7 cellular contexts compared by ENCODE assay signal in genomic region chrX:102659790-102660757, GRCh38. TPM values are rescaled to one million over a fixed set of nuclear protein-coding genes. Genes with fewer than 3 reads are reported as not detected.
A peak's percentile ranks its signal among the peaks of the same experiment; 100 is the strongest.
DNase-seq lines count a peak whose midpoint lies in the region; ATAC-seq lines count a peak whose summit lies in the region.

No MANE protein-coding gene starts in this region.

- H3K9me3 ChIP-seq in esophagus (ENCODE audit: control insufficient read depth in 2 of 2, insufficient read depth in 1 of 2, low read depth in 1 of 2, low read length in 1 of 2) (no peaks in the 10 kb centered on the region), mucosa of rectum (ENCODE audit: control insufficient read depth in 2 of 2, low read length in 2 of 2) (no peaks in the 10 kb centered on the region)

- H3K27ac ChIP-seq in esophagus (ENCODE audit: low read depth in 2 of 2, low read length in 1 of 2) = peak overlapping the region in 1 of 2 donors; percentile 64
- H3K27ac ChIP-seq in mucosa of rectum (ENCODE audit: low read depth in 2 of 2, low read length in 2 of 2) = peak overlapping the region; percentile 31 to 38

- H3K27me3 ChIP-seq in esophagus (ENCODE audit: control insufficient read depth in 1 of 2, insufficient read depth in 2 of 2, low read length in 2 of 2) = no peaks in the 10 kb centered on the region
- no peaks in the 10 kb centered on the region for H3K27me3 ChIP-seq in mucosa of rectum (ENCODE audit: control insufficient read depth in 2 of 2, insufficient read depth in 2 of 2, low read length in 2 of 2)

- H3K36me3 ChIP-seq in esophagus (ENCODE audit: control insufficient read depth in 2 of 2, insufficient read depth in 2 of 2, low read length in 1 of 2) (no peaks in the 10 kb centered on the region), mucosa of rectum (ENCODE audit: control insufficient read depth in 2 of 2, insufficient read depth in 2 of 2, low read length in 2 of 2) (no peaks in the 10 kb centered on the region)

- no peaks in the 10 kb centered on the region for H3K4me1 ChIP-seq in esophagus (ENCODE audit: control insufficient read depth in 2 of 2, insufficient read depth in 2 of 2, low read length in 1 of 2)
- peaks cover 0 to 4% of the 10 kb centered on the region in 2 donors for H3K4me1 ChIP-seq in mucosa of rectum (ENCODE audit: control insufficient read depth in 2 of 2, insufficient read depth in 2 of 2, low read length in 2 of 2)

- peak overlapping the region; percentile 57 to 58 for H3K9ac ChIP-seq in mucosa of rectum (ENCODE audit: low read depth in 1 of 2, low read length in 2 of 2)

- H3K4me3 ChIP-seq in esophagus (ENCODE audit: low read depth in 1 of 2, low read length in 2 of 2) (peak overlapping the region; percentile 48 to 50), mucosa of rectum (ENCODE audit: low read length in 2 of 2) (peak overlapping the region; percentile 63 to 81)

- WGBS in esophagus, 2 donors = 17 to 30% methylated on average over 27 of the region's 27 CpGs

- DNase-seq in NCI-H526 (lab: John Stamatoyannopoulos, UW) = peak; percentile 56 to 78
- DNase-seq in activated T-cell treated with anti-CD3 and anti-CD28 coated beads for 1 hour (ENCODE audit: low read depth) = peak; percentile 71
- peak; percentile 60 to 63 for DNase-seq in stimulated activated CD8-positive, alpha-beta memory T cell treated with anti-CD3 and anti-CD28 coated beads, Interleukin-4, amount 100 ng/mL, for 1 hour (ENCODE audit: low read depth in 2 of 2, low spot score in 1 of 2)

- ATAC-seq in GM18907 (IDR thresholded peaks at IDR 0.05; ENCODE audit: unreplicated experiment) (peak; percentile 97), HG03103 (IDR thresholded peaks at IDR 0.05; ENCODE audit: low read depth, unreplicated experiment) (peak; percentile 96)

RNA-seq across cellular contexts. Expression of gene GPRASP1, which starts 8.8 kb away (rescaled TPM):
- 1 to 10 TPM; 1.7 to 2.4 TPM for polyA plus RNA-seq in esophagus

RNA-seq across cellular contexts. Expression of gene GPRASP2, which starts 52.2 kb away (rescaled TPM):
- polyA plus RNA-seq in esophagus = 1 to 10 TPM; 1.5 to 3.0 TPM
